ENCODE assay signal across 1 cellular context in genomic region chr1:150560576-150560975, GRCh38.
TF ChIP-seq lines count a peak whose summit lies in the region.

No MANE protein-coding gene starts in this region.

TF ChIP-seq in GM12878, 131 proteins besides CTCF, POLR2A, EP300 and RAD21:
- TF ChIP-seq SREBF1 (IDR thresholded peaks at IDR 0.05; ENCODE audit: low read length) (no peak), NFYA (IDR thresholded peaks at IDR 0.05; ENCODE audit: borderline replicate concordance, low read depth, low read length) (no peak), SMAD1 (IDR thresholded peaks at IDR 0.05; ENCODE audit: low read depth, partially characterized antibody) (no peak), TCF12 (IDR thresholded peaks at IDR 0.05; ENCODE audit: low read depth, low read length) (no peak), KAT2A (conservative IDR thresholded peaks at IDR 0.05; ENCODE audit: control insufficient read depth, low read depth, low read length) (no peak)
